In the genomic region with DNA sequence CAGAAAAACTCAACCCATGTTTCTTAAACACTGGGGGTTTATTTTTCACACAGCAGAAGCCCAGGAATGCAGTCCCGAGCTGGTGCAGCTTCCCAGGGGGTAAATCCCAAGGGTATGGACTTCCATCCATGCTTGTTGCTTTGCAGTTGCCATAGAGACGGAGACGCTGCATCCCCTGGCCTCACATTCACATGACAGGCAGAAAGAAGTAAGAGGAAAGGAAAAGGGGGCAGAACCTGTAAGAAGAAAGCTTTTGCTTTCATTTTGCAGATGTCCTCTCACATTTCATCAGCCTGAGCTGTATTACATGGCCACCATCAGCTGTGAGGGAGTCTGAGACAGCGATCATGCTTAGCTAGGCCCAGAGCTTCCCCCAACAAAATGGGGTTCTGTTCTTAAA, we compare ENCODE assay signal across 13 cellular contexts.
A peak's percentile ranks its signal among the peaks of the same experiment; 100 is the strongest.
DNase-seq lines count a peak whose midpoint lies in the region; ATAC-seq and TF ChIP-seq lines count a peak whose summit lies in the region.
"Had no signal": no experiment of that assay in that cellular context is flagged by ENCODE, and none has a peak within 500 bp of the region (broad histone marks: within the 10 kb centered on the region; RNA-seq: fewer than 3 reads in every experiment).

No MANE protein-coding gene starts in this region.

- no peaks in the 10 kb centered on the region for H3K36me3 ChIP-seq in BE2C

- H3K36me3 Mint-ChIP-seq in progenitor cell of endocrine pancreas (ENCODE audit: insufficient read depth), result no peaks in the 10 kb centered on the region

- DNase-seq in NCI-H1417 (lab: John Stamatoyannopoulos, UW) (peak in 2 of 3 experiments; percentile 32 to 71), NCI-H1417 treated with DMSO at 0.1 percent for 48 hours (lab: John Stamatoyannopoulos, UW) (no peak), NCI-H2227 treated with DMSO at 0.1 percent for 48 hours (lab: John Stamatoyannopoulos, UW) (peak; percentile 25), fibroblast of the conjunctiva (ENCODE audit: low read depth) (peak; percentile 5), progenitor cell of endocrine pancreas (ENCODE audit: low spot score, unreplicated experiment) (no peak), ACHN (no peak), BE2C (no peak)
- DNase-seq: 8988T; activated CD8-positive, alpha-beta memory T cell treated with anti-CD3 and anti-CD28 coated beads, Interleukin-2, amount 50 U/mL, for 4 hours; NCI-H2081 treated with DMSO at 0.1 percent for 48 hours; stimulated activated naive CD4-positive, alpha-beta T cell treated with Interleukin-2 at 50 U/mL for 16 hours; T-helper 9 cell had no signal

- H3K27ac Mint-ChIP-seq in progenitor cell of endocrine pancreas, result peak overlapping the region; percentile 86

- peaks cover 7% of the 10 kb centered on the region for H3K4me1 ChIP-seq in BE2C

- in situ Hi-C loops in ACHN (cut with HindIII; ENCODE audit: low pct_ligation_motif_present, low pct_unique_long_range_greater_than_20kb, low sequenced_read_pairs), result no loop called here

- H3K9me3 ChIP-seq in BE2C, result no peaks in the 10 kb centered on the region

- peaks cover 6% of the 10 kb centered on the region for H3K9me3 Mint-ChIP-seq in progenitor cell of endocrine pancreas (ENCODE audit: low read depth)

- no peaks in the 10 kb centered on the region for H3K27me3 ChIP-seq in BE2C

- ATAC-seq in GM21390 (IDR thresholded peaks at IDR 0.05; ENCODE audit: unreplicated experiment), result no peak

- no peak overlapping the region for H3K4me3 ChIP-seq in BE2C (ENCODE audit: low read depth, low read length)

- no peak overlapping the region for H3K4me3 Mint-ChIP-seq in progenitor cell of endocrine pancreas (ENCODE audit: low read depth)

- H3K27me3 Mint-ChIP-seq in progenitor cell of endocrine pancreas, result no peaks in the 10 kb centered on the region

- peaks cover 1% of the 10 kb centered on the region for H3K4me1 Mint-ChIP-seq in progenitor cell of endocrine pancreas (ENCODE audit: low read depth)

- TF ChIP-seq CTCF in progenitor cell of endocrine pancreas (IDR thresholded peaks at IDR 0.05; ENCODE audit: unreplicated experiment) (no peak), BE2C (IDR thresholded peaks at IDR 0.05; ENCODE audit: low read depth, low read length) (no peak)

Comparison
In these comparisons a context has a peak if more than half of its experiments do, and no peak if none do; other contexts are left out.
1. DNase-seq: peak in NCI-H1417 (2 of 3), NCI-H2227 treated with DMSO at 0.1 percent for 48 hours (single experiment) and fibroblast of the conjunctiva (single experiment); none in NCI-H1417 treated with DMSO at 0.1 percent for 48 hours (single experiment), progenitor cell of endocrine pancreas (single experiment), ACHN (single experiment) and BE2C (single experiment).